Comparison of ENCODE assay signal across 26 cellular contexts in genomic region chr21:25461730-25462129, GRCh38.
A peak's percentile ranks its signal among the peaks of the same experiment; 100 is the strongest.
DNase-seq lines count a peak whose midpoint lies in the region; ATAC-seq and TF ChIP-seq lines count a peak whose summit lies in the region.
"Had no signal": no experiment of that assay in that cellular context is flagged by ENCODE, and none has a peak within 500 bp of the region (broad histone marks: within the 10 kb centered on the region; RNA-seq: fewer than 3 reads in every experiment).

No MANE protein-coding gene starts in this region.

- H3K27ac ChIP-seq in right cardiac atrium (ENCODE audit: low read length) = no peak overlapping the region
- H3K27ac ChIP-seq: body of pancreas, colonic mucosa, stomach, upper lobe of right lung, WERI-Rb-1 had no signal

- H3K4me1 Mint-ChIP-seq in activated T-helper 1 cell treated with anti-CD3 and anti-CD28 coated beads, Interleukin-12 subunit alpha, Interleukin-12 subunit beta, Interleukin-2, Interleukin-4 antibody, amounts not matched to agents 30 ng/mL and 10 ng/mL and 1 ng/mL, durations not matched to agents 14 hours and 24 hours and 36 hours (ENCODE audit: low read depth) = peaks cover 81% of the 10 kb centered on the region
- peaks cover 31 to 53% of the 10 kb centered on the region in 2 donors for H3K4me1 Mint-ChIP-seq in stimulated activated naive B cell treated with anti-CD40 and anti-IgM and Interleukin-4, amounts not matched to agents 10 μg/mL and 1 μg/mL and 100 μg/mL, for 72 hours
- H3K4me1 Mint-ChIP-seq: H9 had no signal

- 39% methylated on average over 1 of the region's 1 CpG for WGBS in right cardiac atrium

- no peaks in the 10 kb centered on the region for H3K4me1 ChIP-seq in right cardiac atrium (ENCODE audit: control insufficient read depth, insufficient read depth, low read length)
- H3K4me1 ChIP-seq: colonic mucosa had no signal

- intact Hi-C loops in right cardiac atrium (cut with DNase I) (no loop called here), Right ventricle myocardium superior (cut with DNase I) (no loop called here)
- intact Hi-C loops in activated T-helper 1 cell treated with anti-CD3 and anti-CD28 coated beads, Interleukin-12 subunit alpha, Interleukin-12 subunit beta, Interleukin-2, Interleukin-4 antibody, amounts not matched to agents 30 ng/mL and 10 ng/mL and 1 ng/mL, durations not matched to agents 14 hours and 24 hours and 36 hours (cut with micrococcal nuclease) = no loop called here

- H3K27me3 ChIP-seq in right cardiac atrium (ENCODE audit: control insufficient read depth, insufficient read depth) = no peaks in the 10 kb centered on the region
- H3K27me3 ChIP-seq: body of pancreas, colonic mucosa, stomach, upper lobe of right lung had no signal

- ATAC-seq in right cardiac atrium (peak; percentile 77 to 96), Right ventricle myocardium superior (ENCODE audit: poor library complexity) (no peak), GM19023 (IDR thresholded peaks at IDR 0.05; ENCODE audit: unreplicated experiment) (no peak)
- ATAC-seq in stimulated activated naive B cell treated with anti-CD40 and anti-IgM and Interleukin-4, amounts not matched to agents 10 μg/mL and 1 μg/mL and 100 μg/mL, for 72 hours (replicated peaks) = no peak
- ATAC-seq: body of pancreas, left lobe of liver, upper lobe of right lung had no signal

- peaks cover 15% of the 10 kb centered on the region for H3K9me3 Mint-ChIP-seq in activated T-helper 1 cell treated with anti-CD3 and anti-CD28 coated beads, Interleukin-12 subunit alpha, Interleukin-12 subunit beta, Interleukin-2, Interleukin-4 antibody, amounts not matched to agents 30 ng/mL and 10 ng/mL and 1 ng/mL, durations not matched to agents 14 hours and 24 hours and 36 hours
- H3K9me3 Mint-ChIP-seq in stimulated activated naive B cell treated with anti-CD40 and anti-IgM and Interleukin-4, amounts not matched to agents 10 μg/mL and 1 μg/mL and 100 μg/mL, for 72 hours = peaks cover 6 to 8% of the 10 kb centered on the region in 2 donors
- H3K9me3 Mint-ChIP-seq: H9; mesothelial cell of epicardium; nephron; T-helper 2 cell treated with Interferon-gamma antibody and Interleukin-4, amounts not matched to agents 5 μg/mL and 100 μg/mL, for 36 hours had no signal

- no peak overlapping the region for H3K4me3 Mint-ChIP-seq in activated T-helper 1 cell treated with anti-CD3 and anti-CD28 coated beads, Interleukin-12 subunit alpha, Interleukin-12 subunit beta, Interleukin-2, Interleukin-4 antibody, amounts not matched to agents 30 ng/mL and 10 ng/mL and 1 ng/mL, durations not matched to agents 14 hours and 24 hours and 36 hours
- no peak overlapping the region for H3K4me3 Mint-ChIP-seq in stimulated activated naive B cell treated with anti-CD40 and anti-IgM and Interleukin-4, amounts not matched to agents 10 μg/mL and 1 μg/mL and 100 μg/mL, for 72 hours
- H3K4me3 Mint-ChIP-seq: CD4-positive, alpha-beta memory T cell; H9; mesothelial cell of epicardium; nephron had no signal

- H3K4me3 ChIP-seq in right cardiac atrium (ENCODE audit: low read length) = no peak overlapping the region
- no peak overlapping the region for H3K4me3 ChIP-seq in choroid plexus epithelial cell (ENCODE audit: low read depth, low read length)
- H3K4me3 ChIP-seq: body of pancreas, colonic mucosa, stomach, upper lobe of right lung had no signal

- H3K27me3 Mint-ChIP-seq in activated T-helper 1 cell treated with anti-CD3 and anti-CD28 coated beads, Interleukin-12 subunit alpha, Interleukin-12 subunit beta, Interleukin-2, Interleukin-4 antibody, amounts not matched to agents 30 ng/mL and 10 ng/mL and 1 ng/mL, durations not matched to agents 14 hours and 24 hours and 36 hours (ENCODE audit: insufficient read depth) = no peaks in the 10 kb centered on the region
- no peaks in the 10 kb centered on the region for H3K27me3 Mint-ChIP-seq in stimulated activated naive B cell treated with anti-CD40 and anti-IgM and Interleukin-4, amounts not matched to agents 10 μg/mL and 1 μg/mL and 100 μg/mL, for 72 hours
- H3K27me3 Mint-ChIP-seq: CD4-positive, alpha-beta memory T cell had no signal

- peak overlapping the region; percentile 72 for H3K27ac Mint-ChIP-seq in activated T-helper 1 cell treated with anti-CD3 and anti-CD28 coated beads, Interleukin-12 subunit alpha, Interleukin-12 subunit beta, Interleukin-2, Interleukin-4 antibody, amounts not matched to agents 30 ng/mL and 10 ng/mL and 1 ng/mL, durations not matched to agents 14 hours and 24 hours and 36 hours
- H3K27ac Mint-ChIP-seq in stimulated activated naive B cell treated with anti-CD40 and anti-IgM and Interleukin-4, amounts not matched to agents 10 μg/mL and 1 μg/mL and 100 μg/mL, for 72 hours = peak overlapping the region; percentile 9
- H3K27ac Mint-ChIP-seq: H9, mesothelial cell of epicardium, nephron had no signal

- no peak for TF ChIP-seq CTCF in choroid plexus epithelial cell (conservative IDR thresholded peaks at IDR 0.05; ENCODE audit: low read depth, low read length)

- no peaks in the 10 kb centered on the region for H3K9me3 ChIP-seq in right cardiac atrium (ENCODE audit: control insufficient read depth, low read length)
- H3K9me3 ChIP-seq: body of pancreas, colonic mucosa, SK-N-SH, stomach, upper lobe of right lung had no signal

- peaks cover 13% of the 10 kb centered on the region for H3K36me3 Mint-ChIP-seq in activated T-helper 1 cell treated with anti-CD3 and anti-CD28 coated beads, Interleukin-12 subunit alpha, Interleukin-12 subunit beta, Interleukin-2, Interleukin-4 antibody, amounts not matched to agents 30 ng/mL and 10 ng/mL and 1 ng/mL, durations not matched to agents 14 hours and 24 hours and 36 hours (ENCODE audit: low read depth)
- H3K36me3 Mint-ChIP-seq in stimulated activated naive B cell treated with anti-CD40 and anti-IgM and Interleukin-4, amounts not matched to agents 10 μg/mL and 1 μg/mL and 100 μg/mL, for 72 hours = peaks cover 9 to 13% of the 10 kb centered on the region in 2 donors
- H3K36me3 Mint-ChIP-seq: CD4-positive, alpha-beta memory T cell; mesothelial cell of epicardium had no signal

- DNase-seq in right cardiac atrium = no peak
- no peak for DNase-seq in Right ventricle myocardium superior
- no peak for DNase-seq in activated T-helper 1 cell treated with anti-CD3 and anti-CD28 coated beads, Interleukin-12 subunit alpha, Interleukin-12 subunit beta, Interleukin-2, Interleukin-4 antibody, amounts not matched to agents 30 ng/mL and 10 ng/mL and 1 ng/mL, durations not matched to agents 14 hours and 24 hours and 36 hours (ENCODE audit: low spot score)
- DNase-seq in choroid plexus epithelial cell (ENCODE audit: low read depth) = peak; percentile 50
- no peak for DNase-seq in stimulated activated naive B cell treated with anti-CD40 and anti-IgM and Interleukin-4, amounts not matched to agents 10 μg/mL and 1 μg/mL and 100 μg/mL, for 72 hours
- no peak for DNase-seq in DMS114 treated with DMSO at 0.1 percent for 48 hours (lab: John Stamatoyannopoulos, UW; ENCODE audit: unreplicated experiment)
- no peak for DNase-seq in stimulated activated CD8-positive, alpha-beta memory T cell treated with anti-CD3 and anti-CD28 coated beads, Interleukin-4, amount 100 ng/mL, for 48 hours
- DNase-seq: body of pancreas; CD4-positive, alpha-beta memory T cell; colonic mucosa; DMS53; H9; NCI-H1092 treated with DMSO at 0.1 percent for 48 hours; NCI-H2029; NCI-H345; posterior cingulate gyrus; SK-N-SH; stimulated activated CD4-positive, alpha-beta T cell treated with anti-CD3 and anti-CD28 coated beads, Interleukin-1b, Interleukin-23, amount 100 ng/mL, for 48 hours; stomach; upper lobe of right lung; WERI-Rb-1 had no signal

Comparison
In these comparisons a context has a peak if more than half of its experiments do, and no peak if none do; other contexts are left out.
1. ATAC-seq: peak in right cardiac atrium (2 of 2); none in Right ventricle myocardium superior (single experiment), stimulated activated naive B cell treated with anti-CD40 and anti-IgM and Interleukin-4, amounts not matched to agents 10 μg/mL and 1 μg/mL and 100 μg/mL, for 72 hours (0 of 2) and GM19023 (single experiment).